Comparison of ENCODE assay signal across 29 cellular contexts in genomic region chr3:24622138-24622537, GRCh38.
"Had no signal": no experiment of that assay in that cellular context is flagged by ENCODE, and none has a peak within 500 bp of the region (broad histone marks: within the 10 kb centered on the region; RNA-seq: fewer than 3 reads in every experiment).

No MANE protein-coding gene starts in this region.

- H3K4me3 ChIP-seq: adrenal gland, body of pancreas, breast epithelium, SJCRH30, SK-N-MC had no signal

- ATAC-seq: activated CD8-positive, alpha-beta T cell treated with anti-CD3 and anti-CD28 coated beads for 36 hours; activated naive CD4-positive, alpha-beta T cell treated with anti-CD3 and anti-CD28 coated beads, Interleukin-2, amount 50 U/mL, for 72 hours; body of pancreas had no signal

- H3K27ac ChIP-seq: adrenal gland, body of pancreas, breast epithelium, KMS-11, SJCRH30, SK-N-MC had no signal

- H3K27me3 ChIP-seq: body of pancreas, breast epithelium, SJCRH30 had no signal

- H3K9me3 ChIP-seq: adrenal gland, body of pancreas, breast epithelium, SJCRH30 had no signal

- H3K36me3 ChIP-seq: adrenal gland, SJCRH30 had no signal

- H3K4me1 ChIP-seq: adrenal gland, body of pancreas, breast epithelium, SJCRH30 had no signal

- DNase-seq: activated CD4-positive, alpha-beta T cell treated with anti-CD3 and anti-CD28 coated beads, Interleukin-2, amount 10 ng/mL, durations not matched to agents 24 days and 14 days; activated CD4-positive, alpha-beta T cell treated with anti-CD3 and anti-CD28 coated beads, Interleukin-2, amount 50 U/mL, for 4 hours; activated CD8-positive, alpha-beta T cell treated with anti-CD3 and anti-CD28 coated beads for 36 hours; activated gamma-delta T cell; activated naive CD4-positive, alpha-beta T cell treated with anti-CD3 and anti-CD28 coated beads for 36 hours; activated T-cell treated with anti-CD3 and anti-CD28 coated beads, Interleukin-2, amount 50 U/mL, for 24 hours; adrenal gland; body of pancreas; caudate nucleus; cerebellar nuclear complex; MM.1S; NCI-H1048; NCI-H1105 treated with DMSO at 0.1 percent for 48 hours; NCI-H1436; NCI-H1694; NCI-H1930; NCI-H2081 treated with DMSO at 0.1 percent for 48 hours; NCI-H226; NCI-H524 treated with DMSO at 0.1 percent for 48 hours; NCI-H748 treated with DMSO at 0.1 percent for 48 hours; NK-92 treated with Interleukin-12 subunit alpha and Interleukin-12 subunit beta, amount 100 ng/mL, for 24 hours; SHP77; SJCRH30; T1000 had no signal

- FAIRE-seq: astrocyte had no signal
